Comparison of ENCODE assay signal across 8 cellular contexts in genomic region chr16:87487361-87487924, GRCh38. TPM values are rescaled to one million over a fixed set of nuclear protein-coding genes. Genes with fewer than 3 reads are reported as not detected.
DNase-seq lines count a peak whose midpoint lies in the region; ATAC-seq and TF ChIP-seq lines count a peak whose summit lies in the region.

No MANE protein-coding gene starts in this region.

- H3K27ac ChIP-seq in HUES48 (ENCODE audit: low read depth, low read length) (no peak overlapping the region), tibial artery (peak overlapping the region; percentile 28 to 42)

- no peak for ATAC-seq in activated T-cell treated with anti-CD3 and anti-CD28 coated beads, Interleukin-2, amount 50 U/mL, for 72 hours (replicated peaks in 1 of 2)
- no peak for ATAC-seq in HG03378 (IDR thresholded peaks at IDR 0.05; ENCODE audit: unreplicated experiment)
- ATAC-seq in HG03469 (IDR thresholded peaks at IDR 0.05; ENCODE audit: unreplicated experiment), result no peak

- H3K4me3 Mint-ChIP-seq in activated T-cell treated with anti-CD3 and anti-CD28 coated beads, Interleukin-2, amount 50 U/mL, for 72 hours, result peak overlapping the region; percentile 43 to 48

- H3K9me3 ChIP-seq in HUES48 (ENCODE audit: control insufficient read depth, insufficient read depth, low read length), result no peaks in the 10 kb centered on the region
- no peaks in the 10 kb centered on the region for H3K9me3 ChIP-seq in iPS-15b (ENCODE audit: control insufficient read depth, insufficient read depth, low read length)
- no peaks in the 10 kb centered on the region for H3K9me3 ChIP-seq in tibial artery

- peak; percentile 55 for DNase-seq in AG10803 (ENCODE audit: low read depth)
- peak in 1 of 2 donors; percentile 18 for DNase-seq in activated T-cell treated with anti-CD3 and anti-CD28 coated beads, Interleukin-2, amount 50 U/mL, for 72 hours
- peak; percentile 68 to 72 for DNase-seq in tibial artery
- no peak for DNase-seq in putamen (ENCODE audit: low spot score)

- H3K27me3 Mint-ChIP-seq in activated T-cell treated with anti-CD3 and anti-CD28 coated beads, Interleukin-2, amount 50 U/mL, for 72 hours (ENCODE audit: low read depth), result no peaks in the 10 kb centered on the region

- H3K36me3 ChIP-seq in HUES48 (ENCODE audit: control insufficient read depth, insufficient read depth, low read length) (peaks cover 5% of the 10 kb centered on the region; the same call in 1 of the 2 replicates), iPS-15b (ENCODE audit: control insufficient read depth, insufficient read depth, low read length) (no peaks in the 10 kb centered on the region), tibial artery (no peaks in the 10 kb centered on the region)

- no peaks in the 10 kb centered on the region; the same call in 1 of the 2 replicates for H3K27me3 ChIP-seq in HUES48 (ENCODE audit: control insufficient read depth, insufficient read depth, low read length)
- no peaks in the 10 kb centered on the region for H3K27me3 ChIP-seq in iPS-15b (ENCODE audit: control insufficient read depth, insufficient read depth, low read length)
- no peaks in the 10 kb centered on the region for H3K27me3 ChIP-seq in tibial artery

- H3K27ac Mint-ChIP-seq in activated T-cell treated with anti-CD3 and anti-CD28 coated beads, Interleukin-2, amount 50 U/mL, for 72 hours, result no peak overlapping the region

- peak overlapping the region; percentile 12; the same call in 1 of the 2 replicates for H3K4me3 ChIP-seq in AG10803 (ENCODE audit: low read length)
- peak overlapping the region; percentile 55 for H3K4me3 ChIP-seq in HUES48 (ENCODE audit: low read depth, low read length)
- peak overlapping the region; percentile 51 for H3K4me3 ChIP-seq in iPS-15b (ENCODE audit: low read depth, low read length)
- H3K4me3 ChIP-seq in tibial artery, result peak overlapping the region in 1 of 2 donors; percentile 20

- peaks cover 86% of the 10 kb centered on the region for H3K4me1 Mint-ChIP-seq in activated T-cell treated with anti-CD3 and anti-CD28 coated beads, Interleukin-2, amount 50 U/mL, for 72 hours (ENCODE audit: low read depth)

- H3K4me1 ChIP-seq in HUES48 (ENCODE audit: control insufficient read depth, insufficient read depth, low read length) (peaks cover 24% of the 10 kb centered on the region), iPS-15b (ENCODE audit: control insufficient read depth, insufficient read depth, low read length) (no peaks in the 10 kb centered on the region), tibial artery (peaks cover 0 to 88% (median 55%) of the 10 kb centered on the region in 4 donors)

- intact Hi-C loops in tibial artery (cut with DNase I; ENCODE audit: low total_unique reads), result no loop called here

- TF ChIP-seq CTCF in AG10803 (conservative IDR thresholded peaks at IDR 0.05; ENCODE audit: low read length) (no peak), tibial artery (IDR thresholded peaks at IDR 0.05) (no peak)

- no peak overlapping the region for H3K9ac ChIP-seq in HUES48 (ENCODE audit: low read depth, low read length)
- H3K9ac ChIP-seq in iPS-15b (ENCODE audit: low read depth, low read length), result no peak overlapping the region

- H3K36me3 Mint-ChIP-seq in activated T-cell treated with anti-CD3 and anti-CD28 coated beads, Interleukin-2, amount 50 U/mL, for 72 hours (ENCODE audit: insufficient read depth in 2 of 2), result peaks cover 0 to 6% of the 10 kb centered on the region in 2 donors

- H3K9me3 Mint-ChIP-seq in activated T-cell treated with anti-CD3 and anti-CD28 coated beads, Interleukin-2, amount 50 U/mL, for 72 hours, result no peaks in the 10 kb centered on the region

RNA-seq across cellular contexts. Expression of gene ZCCHC14, which starts 5.4 kb away (rescaled TPM):
- 10 to 100 TPM; 13.6 to 14.1 TPM for total RNA-seq in activated T-cell treated with anti-CD3 and anti-CD28 coated beads, Interleukin-2, amount 50 U/mL, for 72 hours
